ENCODE assay signal across 9 cellular contexts in genomic region chr3:147409143-147410121, GRCh38. TPM values are rescaled to one million over a fixed set of nuclear protein-coding genes. Genes with fewer than 3 reads are reported as not detected.
DNase-seq lines count a peak whose midpoint lies in the region; ATAC-seq and FAIRE-seq lines count a peak whose summit lies in the region.
"Had no signal": no experiment of that assay in that cellular context is flagged by ENCODE, and none has a peak within 500 bp of the region (broad histone marks: within the 10 kb centered on the region; RNA-seq: fewer than 3 reads in every experiment).

Gene ZIC1, plus strand, starts transcription at chr3:147409365. Its CDS starts 748 bp downstream, at chr3:147410113.

- H3K4me3 ChIP-seq in small intestine (ENCODE audit: low read depth in 1 of 2, low read length in 2 of 2), result no peak within 1 kb of the TSS

- peak within 1 kb of the TSS; percentile 20 for H3K4me3 Mint-ChIP-seq in stimulated activated naive CD8-positive, alpha-beta T cell treated with anti-CD3 and anti-CD28 coated beads, Interleukin-15, Interleukin-2, amounts not matched to agents 100 ng/mL and 50 ng/mL, for 24 hours

- H3K36me3 ChIP-seq in small intestine (ENCODE audit: control insufficient read depth in 2 of 2, insufficient read depth in 2 of 2, low read length in 2 of 2), result no peaks in the 10 kb centered on the region

- no peaks in the 10 kb centered on the region for H3K9me3 ChIP-seq in small intestine (ENCODE audit: control insufficient read depth, low read depth)

- peak within 1 kb of the TSS; percentile 40 for H3K27ac Mint-ChIP-seq in stimulated activated naive CD8-positive, alpha-beta T cell treated with anti-CD3 and anti-CD28 coated beads, Interleukin-15, Interleukin-2, amounts not matched to agents 100 ng/mL and 50 ng/mL, for 24 hours

- H3K4me1 Mint-ChIP-seq in stimulated activated naive CD8-positive, alpha-beta T cell treated with anti-CD3 and anti-CD28 coated beads, Interleukin-15, Interleukin-2, amounts not matched to agents 100 ng/mL and 50 ng/mL, for 24 hours (ENCODE audit: low read depth), result peaks cover 40% of the 10 kb centered on the region

- peaks cover 0 to 3% of the 10 kb centered on the region in 2 donors for H3K4me1 ChIP-seq in small intestine (ENCODE audit: control insufficient read depth in 2 of 2, insufficient read depth in 1 of 2, low read depth in 1 of 2, low read length in 1 of 2)

- peaks cover 9 to 80% of the 10 kb centered on the region in 2 donors for H3K27me3 ChIP-seq in small intestine (ENCODE audit: control insufficient read depth in 2 of 2, insufficient read depth in 2 of 2, low read length in 2 of 2)

- ATAC-seq in stimulated activated naive CD8-positive, alpha-beta T cell treated with anti-CD3 and anti-CD28 coated beads, Interleukin-15, Interleukin-2, amounts not matched to agents 100 U/mL and 50 U/mL, for 24 hours, result no peak

- peaks cover 19% of the 10 kb centered on the region for H3K9me3 Mint-ChIP-seq in stimulated activated naive CD8-positive, alpha-beta T cell treated with anti-CD3 and anti-CD28 coated beads, Interleukin-15, Interleukin-2, amounts not matched to agents 100 ng/mL and 50 ng/mL, for 24 hours

- no peak for FAIRE-seq in small intestine (lab: Jason Lieb, UNC)

- no peak within 1 kb of the TSS for H3K27ac ChIP-seq in small intestine (ENCODE audit: low read depth in 1 of 2, low read length in 1 of 2)

- H3K36me3 Mint-ChIP-seq in stimulated activated naive CD8-positive, alpha-beta T cell treated with anti-CD3 and anti-CD28 coated beads, Interleukin-15, Interleukin-2, amounts not matched to agents 100 ng/mL and 50 ng/mL, for 24 hours (ENCODE audit: low read depth), result peaks cover 29% of the 10 kb centered on the region

- DNase-seq in stimulated activated naive CD8-positive, alpha-beta T cell treated with anti-CD3 and anti-CD28 coated beads, Interleukin-15, Interleukin-2, amounts not matched to agents 100 U/mL and 50 U/mL, for 24 hours, result no peak
- peak; percentile 94 for DNase-seq in brain pericyte (ENCODE audit: low read depth, low spot score)
- peak; percentile 93 for DNase-seq in myocyte (ENCODE audit: low read depth)
- DNase-seq in SIG-M5 treated with dmso at 0.1 percent for 504 hours (lab: John Stamatoyannopoulos, UW; ENCODE audit: unreplicated experiment), result no peak
- no peak for DNase-seq in NCI-H2227 treated with DMSO at 0.1 percent for 48 hours (lab: John Stamatoyannopoulos, UW)
- DNase-seq in glomerular visceral epithelial cell (ENCODE audit: extremely low spot score), result no peak
- no peak for DNase-seq in small intestine
- DNase-seq: GDM1 had no signal

- WGBS in small intestine, 3 donors, result 9 to 28% (median 19%) methylated on average over 54 to 80 of the region's 80 CpGs

- H3K27me3 Mint-ChIP-seq in stimulated activated naive CD8-positive, alpha-beta T cell treated with anti-CD3 and anti-CD28 coated beads, Interleukin-15, Interleukin-2, amounts not matched to agents 100 ng/mL and 50 ng/mL, for 24 hours, result peaks cover 84% of the 10 kb centered on the region

RNA-seq across cellular contexts. Expression of gene ZIC1, which starts in this region (rescaled TPM):
- total RNA-seq in myocyte, result 30.7 and 31.7 TPM in 2 replicates
- 23.8 TPM for polyA plus RNA-seq in myocyte (2012)
- not detected for polyA plus RNA-seq in small intestine

Comparison
In these comparisons a context has a peak if more than half of its experiments do, and no peak if none do; other contexts are left out.
1. DNase-seq: peak in brain pericyte (single experiment) and myocyte (single experiment); none in stimulated activated naive CD8-positive, alpha-beta T cell treated with anti-CD3 and anti-CD28 coated beads, Interleukin-15, Interleukin-2, amounts not matched to agents 100 U/mL and 50 U/mL, for 24 hours (single experiment), SIG-M5 treated with dmso at 0.1 percent for 504 hours (single experiment), NCI-H2227 treated with DMSO at 0.1 percent for 48 hours (single experiment), glomerular visceral epithelial cell (single experiment) and small intestine (single experiment).